11 cellular contexts compared by ENCODE assay signal in genomic region chr13:50026788-50027473, GRCh38. TPM values are rescaled to one million over a fixed set of nuclear protein-coding genes. Genes with fewer than 3 reads are reported as not detected.
DNase-seq lines count a peak whose midpoint lies in the region; ATAC-seq lines count a peak whose summit lies in the region.
"Had no signal": no experiment of that assay in that cellular context is flagged by ENCODE, and none has a peak within 500 bp of the region (broad histone marks: within the 10 kb centered on the region; RNA-seq: fewer than 3 reads in every experiment).

No MANE protein-coding gene starts in this region.

- H3K4me1 Mint-ChIP-seq in effector memory CD8-positive, alpha-beta T cell (ENCODE audit: low read depth in 2 of 2), result no peaks in the 10 kb centered on the region

- H3K27ac Mint-ChIP-seq in effector memory CD8-positive, alpha-beta T cell, result peak overlapping the region; percentile 4 to 23
- H3K27ac Mint-ChIP-seq: immature natural killer cell; T-helper 1 cell treated with Interleukin-12 subunit alpha and Interleukin-12 subunit beta and Interleukin-4 antibody, amounts not matched to agents 30 μg/mL and 1 μg/mL, for 36 hours had no signal

- intact Hi-C loops in posterior vena cava (cut with DNase I), result no loop called here

- H3K4me3 Mint-ChIP-seq in effector memory CD8-positive, alpha-beta T cell, result no peak overlapping the region
- H3K4me3 Mint-ChIP-seq: immature natural killer cell; T-helper 1 cell treated with Interleukin-12 subunit alpha and Interleukin-12 subunit beta and Interleukin-4 antibody, amounts not matched to agents 30 μg/mL and 1 μg/mL, for 36 hours had no signal

- H3K9me3 Mint-ChIP-seq in effector memory CD8-positive, alpha-beta T cell, result no peaks in the 10 kb centered on the region
- H3K9me3 Mint-ChIP-seq: immature natural killer cell; T-helper 1 cell treated with Interleukin-12 subunit alpha and Interleukin-12 subunit beta and Interleukin-4 antibody, amounts not matched to agents 30 μg/mL and 1 μg/mL, for 36 hours had no signal

- peaks cover 11% of the 10 kb centered on the region for H3K36me3 Mint-ChIP-seq in effector memory CD8-positive, alpha-beta T cell (ENCODE audit: insufficient read depth)

- H3K27me3 Mint-ChIP-seq in effector memory CD8-positive, alpha-beta T cell, result no peaks in the 10 kb centered on the region

- DNase-seq in effector memory CD8-positive, alpha-beta T cell, result no peak
- DNase-seq in hypothalamus (lab: John Stamatoyannopoulos, UW), result no peak
- no peak for DNase-seq in T1000 (lab: John Stamatoyannopoulos, UW)
- DNase-seq in posterior vena cava (ENCODE audit: low spot score), result no peak
- DNase-seq in substantia nigra (lab: John Stamatoyannopoulos, UW), result no peak
- DNase-seq: activated gamma-delta T cell, immature natural killer cell had no signal

- H3K27ac ChIP-seq in substantia nigra (ENCODE audit: low read depth, low read length, poor library complexity, severe bottlenecking), result no peak overlapping the region

- ATAC-seq in GM18511 (IDR thresholded peaks at IDR 0.05; ENCODE audit: unreplicated experiment) (peak; percentile 100), GM21447 (IDR thresholded peaks at IDR 0.05; ENCODE audit: unreplicated experiment) (peak; percentile 99), HG03108 (IDR thresholded peaks at IDR 0.05; ENCODE audit: unreplicated experiment) (peak; percentile 99)
- no peak for ATAC-seq in effector memory CD8-positive, alpha-beta T cell (replicated peaks)

RNA-seq across cellular contexts. Expression of gene KCNRG, which starts 11.7 kb away (rescaled TPM):
- total RNA-seq in posterior vena cava, result under 1 TPM in 1 of 2 donors, not detected in 1; 0.46 TPM

RNA-seq across cellular contexts. Expression of gene TRIM13, which starts 30.1 kb away (rescaled TPM):
- total RNA-seq in posterior vena cava, result 10 to 100 TPM; 18.0 to 20.9 TPM
